ENCODE assay signal across 8 cellular contexts in the genomic region with DNA sequence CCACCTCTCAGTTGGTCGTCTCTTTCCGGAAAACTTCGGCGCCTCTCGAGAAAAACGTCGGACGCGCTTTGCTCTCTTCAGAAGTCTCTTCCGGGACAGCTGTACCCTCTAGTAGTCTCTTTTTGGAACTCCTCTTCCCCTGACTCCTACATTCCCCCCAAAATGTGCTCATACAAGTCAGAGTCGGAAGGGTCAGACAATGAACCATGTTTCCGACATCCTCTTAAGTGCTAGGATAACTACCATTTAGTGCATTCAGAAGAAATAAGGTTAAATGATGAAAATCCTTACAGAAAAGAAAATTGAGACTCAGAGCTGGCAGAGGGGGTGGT. TPM values are rescaled to one million over a fixed set of nuclear protein-coding genes. Genes with fewer than 3 reads are reported as not detected.
DNase-seq lines count a peak whose midpoint lies in the region; ATAC-seq, FAIRE-seq and TF ChIP-seq lines count a peak whose summit lies in the region.

No MANE protein-coding gene starts in this region.

- peak overlapping the region; percentile 45 for H2AFZ ChIP-seq in smooth muscle cell (ENCODE audit: low read depth)

- CTCF ChIA-PET in activated B cell treated with CpG ODN at 0.5 μM for 24 hours (lab: Charles Lee), result interaction anchor here (2.0 kb wide), 1 partner anchor 10 kb away, joined by 11 read pairs; no protein-coding TSS in a partner anchor

- POLR2A ChIA-PET in activated B cell treated with CpG ODN at 0.5 μM for 24 hours (lab: Charles Lee), result interaction anchor here (0.6 to 1.6 kb wide), 5 partner anchors 10 to 809 kb away, joined by 3 to 4 read pairs (median 3); a partner anchor contains a TSS

- ATAC-seq in activated B cell treated with CpG ODN at 0.5 μM for 24 hours (ENCODE audit: low read depth), result no peak
- ATAC-seq in right cardiac atrium, result no peak

- H3K27ac ChIP-seq in right cardiac atrium (ENCODE audit: low read length) (peak overlapping the region; percentile 85), smooth muscle cell (ENCODE audit: low read depth) (peak overlapping the region; percentile 94)

- H3K27me3 Mint-ChIP-seq in activated B cell treated with CpG ODN at 0.5 μM for 24 hours, result no peaks in the 10 kb centered on the region

- no peaks in the 10 kb centered on the region for H3K9me3 ChIP-seq in right cardiac atrium (ENCODE audit: control insufficient read depth, low read length)
- H3K9me3 ChIP-seq in smooth muscle cell (replicated peaks; ENCODE audit: low read depth), result no peaks in the 10 kb centered on the region

- H3K27me3 ChIP-seq in H7 (ENCODE audit: control insufficient read depth, insufficient read depth, low read length) (no peaks in the 10 kb centered on the region), right cardiac atrium (ENCODE audit: control insufficient read depth, insufficient read depth) (no peaks in the 10 kb centered on the region), smooth muscle cell (ENCODE audit: low read depth) (no peaks in the 10 kb centered on the region)

- no peak for DNase-seq in H7
- no peak for DNase-seq in activated B cell treated with CpG ODN at 0.5 μM for 24 hours
- no peak for DNase-seq in right cardiac atrium
- no peak for DNase-seq in smooth muscle cell (lab: John Stamatoyannopoulos, UW; ENCODE audit: unreplicated experiment)
- no peak for DNase-seq in cerebellar cortex (ENCODE audit: low spot score)
- DNase-seq in NCI-H1105 (lab: John Stamatoyannopoulos, UW), result no peak
- DNase-seq in D721Med (ENCODE audit: insufficient read length, low spot score), result no peak
- no peak for DNase-seq in germinal center (ENCODE audit: low spot score)

- H3K27ac Mint-ChIP-seq in activated B cell treated with CpG ODN at 0.5 μM for 24 hours, result peak overlapping the region; percentile 95

- H3K79me2 ChIP-seq in smooth muscle cell (ENCODE audit: low read depth), result peaks cover 39% of the 10 kb centered on the region

- TF ChIP-seq CTCF in activated B cell treated with CpG ODN at 0.5 μM for 24 hours (IDR thresholded peaks at IDR 0.05) (no peak), smooth muscle cell (IDR thresholded peaks at IDR 0.05; ENCODE audit: borderline replicate concordance, insufficient read depth, poor library complexity, severe bottlenecking) (no peak), D721Med (IDR thresholded peaks at IDR 0.05; ENCODE audit: insufficient read depth, missing control alignments) (no peak)

- 1% methylated on average over 12 of the region's 12 CpGs for WGBS in right cardiac atrium
- under 1% methylated on average over 12 of the region's 12 CpGs for WGBS in smooth muscle cell (ENCODE audit: low lambda C conversion rate)

- H3K9ac ChIP-seq in smooth muscle cell (ENCODE audit: low read depth), result peak overlapping the region; percentile 88

- intact Hi-C loops in activated B cell treated with CpG ODN at 0.5 μM for 24 hours (cut with micrococcal nuclease), result loop anchor here (1.0 to 10.0 kb wide), 3 partner anchors 283 to 1805 kb away; a partner anchor contains a TSS
- intact Hi-C loops in right cardiac atrium (cut with DNase I), result loop anchor here in 1 of 4 donors (10.0 kb wide), 1 partner anchor 165 kb away; no protein-coding TSS in a partner anchor

- peak overlapping the region; percentile 84 for H3K4me2 ChIP-seq in smooth muscle cell

- peaks cover 9% of the 10 kb centered on the region for H3K36me3 ChIP-seq in H7 (replicated peaks; ENCODE audit: control insufficient read depth, insufficient read depth, low read length)
- no peaks in the 10 kb centered on the region for H3K36me3 ChIP-seq in smooth muscle cell (ENCODE audit: low read depth)

- H3F3A ChIP-seq in smooth muscle cell (ENCODE audit: low read depth), result peaks cover 11% of the 10 kb centered on the region

- FAIRE-seq in D721Med (lab: Jason Lieb, UNC), result no peak

- H3K4me1 Mint-ChIP-seq in activated B cell treated with CpG ODN at 0.5 μM for 24 hours, result peaks cover 46% of the 10 kb centered on the region

- H3K4me1 ChIP-seq in right cardiac atrium (ENCODE audit: control insufficient read depth, insufficient read depth, low read length), result peaks cover 2% of the 10 kb centered on the region
- peaks cover 19% of the 10 kb centered on the region for H3K4me1 ChIP-seq in smooth muscle cell (ENCODE audit: low read depth)

- H3K4me3 Mint-ChIP-seq in activated B cell treated with CpG ODN at 0.5 μM for 24 hours, result peak overlapping the region; percentile 97

- H3K4me3 ChIP-seq in H7 (ENCODE audit: insufficient read depth, low read depth, low read length), result peak overlapping the region; percentile 19
- peak overlapping the region; percentile 90 for H3K4me3 ChIP-seq in right cardiac atrium (ENCODE audit: low read length)
- peak overlapping the region; percentile 76 for H3K4me3 ChIP-seq in smooth muscle cell

- H4K20me1 ChIP-seq in smooth muscle cell (ENCODE audit: low read depth), result peaks cover 17% of the 10 kb centered on the region

- H3K9me3 Mint-ChIP-seq in activated B cell treated with CpG ODN at 0.5 μM for 24 hours, result no peaks in the 10 kb centered on the region

- peaks cover 27% of the 10 kb centered on the region for H3K36me3 Mint-ChIP-seq in activated B cell treated with CpG ODN at 0.5 μM for 24 hours (ENCODE audit: low read depth)

RNA-seq across cellular contexts. Expression of a gene that starts 0.5 kb away (rescaled TPM):
- total RNA-seq in H7 (2014; rRNA removed; shearing (Covaris generic)), result 19.2 and 20.0 TPM in 2 replicates
- total RNA-seq in activated B cell treated with CpG ODN at 0.5 μM for 24 hours, result 18.6 and 18.8 TPM in 2 replicates
- total RNA-seq in right cardiac atrium, result 1 to 10 TPM; 8.5 to 9.9 (median 9.3) TPM
- polyA plus RNA-seq in right cardiac atrium, result 6.8 TPM
- total RNA-seq in smooth muscle cell, result 26.5 and 30.9 TPM in 2 replicates
- 28.2 and 30.9 TPM in 2 replicates for polyA plus RNA-seq in smooth muscle cell

RNA-seq across cellular contexts. Expression of a gene that starts 19.7 kb away (rescaled TPM):
- 7.4 and 9.5 TPM in 2 replicates for total RNA-seq in H7 (2014; rRNA removed; shearing (Covaris generic))
- total RNA-seq in activated B cell treated with CpG ODN at 0.5 μM for 24 hours (not detected in 2 replicates), right cardiac atrium (1 to 10 TPM; 6.7 to 8.5 (median 7.6) TPM), smooth muscle cell (43.7 and 59.7 TPM in 2 replicates)
- polyA plus RNA-seq in right cardiac atrium (4.6 TPM), smooth muscle cell (27.4 and 40.5 TPM in 2 replicates)

RNA-seq across cellular contexts. Expression of a gene that starts 38.5 kb away (rescaled TPM):
- total RNA-seq in H7 (2014; rRNA removed; shearing (Covaris generic)), result 6.9 and 11.8 TPM in 2 replicates
- total RNA-seq in activated B cell treated with CpG ODN at 0.5 μM for 24 hours (0.47 TPM in 1 of 2 replicates, not detected in the other), right cardiac atrium (1 to 10 TPM in 1 of 4 donors, under 1 TPM in 3; 0.35 to 1.5 (median 0.51) TPM), smooth muscle cell (6.4 and 8.6 TPM in 2 replicates)
- polyA plus RNA-seq in right cardiac atrium (0.50 TPM), smooth muscle cell (6.2 and 7.7 TPM in 2 replicates)

Comparison
In these comparisons a context has a peak if more than half of its experiments do, and no peak if none do; other contexts are left out.
1. H3K4me3 ChIP-seq: peak in every context shown above with its lines; median percentile 90 in right cardiac atrium; 76 in smooth muscle cell; 19 in H7.